Comparison of ENCODE assay signal across 8 cellular contexts in the genomic region with DNA sequence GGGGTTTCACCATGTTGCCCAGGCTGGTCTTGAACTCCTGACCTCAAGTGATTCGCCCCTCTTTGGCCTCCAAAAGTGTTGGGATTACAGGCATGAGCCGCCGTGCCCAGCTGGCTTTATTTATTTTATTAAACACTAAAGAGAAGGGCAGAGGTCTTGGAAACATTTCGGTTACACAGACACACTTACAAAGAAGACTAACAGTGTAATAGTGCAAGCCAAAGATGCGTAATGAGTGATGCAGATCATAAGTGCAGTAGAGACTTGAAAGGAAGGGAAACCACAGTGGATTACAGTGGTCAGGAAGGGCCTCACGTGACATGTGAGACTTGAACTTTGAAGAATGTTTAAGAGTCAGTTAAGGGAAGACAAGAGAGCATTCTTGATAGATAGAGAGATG. TPM values are rescaled to one million over a fixed set of nuclear protein-coding genes. Genes with fewer than 3 reads are reported as not detected.
DNase-seq lines count a peak whose midpoint lies in the region; ATAC-seq and TF ChIP-seq lines count a peak whose summit lies in the region.

No MANE protein-coding gene starts in this region.

- H4K20me1 ChIP-seq in SK-N-SH (ENCODE audit: insufficient read depth) (no peaks in the 10 kb centered on the region), Karpas-422 (ENCODE audit: insufficient read depth, low read depth, low read length) (no peaks in the 10 kb centered on the region)

- peaks cover 2% of the 10 kb centered on the region for H3F3A ChIP-seq in SK-N-SH (replicated peaks; ENCODE audit: insufficient read depth)

- no peak overlapping the region for H3K4me3 ChIP-seq in SK-N-SH (ENCODE audit: low read depth in 2 of 2, low read length in 1 of 2)
- H3K4me3 ChIP-seq in testis = no peak overlapping the region
- no peak overlapping the region for H3K4me3 ChIP-seq in Karpas-422 (ENCODE audit: low read length)

- intact Hi-C loops in testis (cut with DNase I; ENCODE audit: low total_unique reads) = no loop called here

- H3K4me3 Mint-ChIP-seq in IgD-negative memory B cell = peak overlapping the region in 3 of 4 donors; percentile 4 to 58 (median 25)

- no peak for TF ChIP-seq EP300 in SK-N-SH (IDR thresholded peaks at IDR 0.05; ENCODE audit: borderline replicate concordance in 1 of 2, low read depth in 1 of 2, low read length in 1 of 2)

- H3K9ac ChIP-seq in SK-N-SH = no peak overlapping the region
- H3K9ac ChIP-seq in Karpas-422 (ENCODE audit: low read length) = no peak overlapping the region

- H3K27ac ChIP-seq in SK-N-SH (ENCODE audit: low read depth in 2 of 2, low read length in 1 of 2) (0 out of 4 replicates have a peak overlapping the region, but pooled peaks of 1 of the 2 experiments have one; percentile 26), testis (no peak overlapping the region), Karpas-422 (ENCODE audit: low read length) (no peak overlapping the region)

- TF ChIP-seq CTCF in SK-N-SH (IDR thresholded peaks at IDR 0.05) (no peak), testis (IDR thresholded peaks at IDR 0.05) (no peak)

- H3K27ac Mint-ChIP-seq in IgD-negative memory B cell = peak overlapping the region; percentile 0 to 57 (median 43)

- H3K4me2 ChIP-seq in SK-N-SH (no peak overlapping the region), Karpas-422 (ENCODE audit: low read depth, low read length, poor library complexity, severe bottlenecking) (no peak overlapping the region)

- 82% methylated on average over 6 of the region's 6 CpGs for WGBS in SK-N-SH (ENCODE audit: low lambda C conversion rate)
- WGBS in testis, 2 donors = 82 to 83% methylated on average over 6 of the region's 6 CpGs

- H3K36me3 ChIP-seq in SK-N-SH (replicated peaks in 1 of 2; ENCODE audit: control insufficient read depth in 1 of 2, insufficient read depth in 2 of 2, low read length in 1 of 2) (no peaks in the 10 kb centered on the region), testis (ENCODE audit: low read depth, missing control alignments) (no peaks in the 10 kb centered on the region), Karpas-422 (ENCODE audit: insufficient read depth, low read length) (no peaks in the 10 kb centered on the region)

- POLR2A ChIA-PET in SK-N-SH (lab: Yijun Ruan, JAX) = no interaction called here

- TF ChIP-seq RAD21 in SK-N-SH (IDR thresholded peaks at IDR 0.05; ENCODE audit: low read length) = no peak

- H2AFZ ChIP-seq in SK-N-SH (ENCODE audit: low read depth) (no peak overlapping the region), Karpas-422 (ENCODE audit: low read length) (no peak overlapping the region)

- ATAC-seq in SK-N-SH treated with all-trans-retinoic acid at 6 μM for 48 hours = no peak

- CTCF ChIA-PET in SK-N-SH (lab: Yijun Ruan, JAX) = no interaction called here

- H3K36me3 Mint-ChIP-seq in IgD-negative memory B cell = no peaks in the 10 kb centered on the region

- peaks cover 4 to 5% (median 5%) of the 10 kb centered on the region in 3 donors for H3K4me1 Mint-ChIP-seq in IgD-negative memory B cell

- no peaks in the 10 kb centered on the region for H3K9me2 ChIP-seq in SK-N-SH
- no peaks in the 10 kb centered on the region for H3K9me2 ChIP-seq in Karpas-422 (replicated peaks; ENCODE audit: insufficient read depth, low read length)

- H3K9me3 Mint-ChIP-seq in IgD-negative memory B cell = peaks cover 0 to 2% (median 0%) of the 10 kb centered on the region in 3 donors

- DNase-seq in SK-N-SH = no peak
- peak; percentile 75 for DNase-seq in activated CD8-positive, alpha-beta memory T cell treated with anti-CD3 and anti-CD28 coated beads for 24 hours
- DNase-seq in glomerular visceral epithelial cell (ENCODE audit: extremely low spot score) = peak; percentile 81
- DNase-seq in testis = peak; percentile 21
- DNase-seq in Karpas-422 = no peak
- no peak for DNase-seq in GOT3 (lab: John Stamatoyannopoulos, UW)

- H3K27me3 ChIP-seq in SK-N-SH (ENCODE audit: insufficient read depth) (no peaks in the 10 kb centered on the region), testis (no peaks in the 10 kb centered on the region), Karpas-422 (ENCODE audit: low read length) (no peaks in the 10 kb centered on the region)

- H3K79me2 ChIP-seq in SK-N-SH (ENCODE audit: insufficient read depth) (no peaks in the 10 kb centered on the region), Karpas-422 (ENCODE audit: low read length) (no peaks in the 10 kb centered on the region)

- no peak for TF ChIP-seq POLR2A in testis (IDR thresholded peaks at IDR 0.05)

- no peaks in the 10 kb centered on the region for H3K27me3 Mint-ChIP-seq in IgD-negative memory B cell

- H3K9me3 ChIP-seq in SK-N-SH (no peaks in the 10 kb centered on the region), testis (no peaks in the 10 kb centered on the region), Karpas-422 (ENCODE audit: low read length) (no peaks in the 10 kb centered on the region)

- H3K4me1 ChIP-seq in SK-N-SH (ENCODE audit: control insufficient read depth in 1 of 2, insufficient read depth in 2 of 2, low read depth in 1 of 2, low read length in 1 of 2) (peaks cover 0 to 4% of the 10 kb centered on the region in 2 experiments; a peak in 2 of 4 replicates), testis (no peaks in the 10 kb centered on the region), Karpas-422 (ENCODE audit: low read length) (no peaks in the 10 kb centered on the region)

TF ChIP-seq in SK-N-SH, 30 proteins besides CTCF, POLR2A, EP300 and RAD21:
- TF ChIP-seq CHD2 (IDR thresholded peaks at IDR 0.05; ENCODE audit: low read length, partially characterized antibody) = no peak
- no peak for TF ChIP-seq RCOR1 (IDR thresholded peaks at IDR 0.05; ENCODE audit: low read length)
- TF ChIP-seq, protein P1, sequence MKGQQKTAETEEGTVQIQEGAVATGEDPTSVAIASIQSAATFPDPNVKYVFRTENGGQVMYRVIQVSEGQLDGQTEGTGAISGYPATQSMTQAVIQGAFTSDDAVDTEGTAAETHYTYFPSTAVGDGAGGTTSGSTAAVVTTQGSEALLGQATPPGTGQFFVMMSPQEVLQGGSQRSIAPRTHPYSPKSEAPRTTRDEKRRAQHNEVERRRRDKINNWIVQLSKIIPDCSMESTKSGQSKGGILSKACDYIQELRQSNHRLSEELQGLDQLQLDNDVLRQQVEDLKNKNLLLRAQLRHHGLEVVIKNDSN (IDR thresholded peaks at IDR 0.05; ENCODE audit: borderline replicate concordance, low read depth) = peak; percentile 55; the same call in 1 of the 2 replicates
- no peak for TF ChIP-seq RFX5 (IDR thresholded peaks at IDR 0.05; ENCODE audit: low read length)

TF ChIP-seq in SK-N-SH treated with all-trans-retinoic acid at 6 μM for 48 hours, 23 proteins besides CTCF, POLR2A, EP300 and RAD21 (continues in another document):
- no peak for TF ChIP-seq SNAI2 (CRISPR knock-in tag; IDR thresholded peaks at IDR 0.05)
- TF ChIP-seq, protein P2, sequence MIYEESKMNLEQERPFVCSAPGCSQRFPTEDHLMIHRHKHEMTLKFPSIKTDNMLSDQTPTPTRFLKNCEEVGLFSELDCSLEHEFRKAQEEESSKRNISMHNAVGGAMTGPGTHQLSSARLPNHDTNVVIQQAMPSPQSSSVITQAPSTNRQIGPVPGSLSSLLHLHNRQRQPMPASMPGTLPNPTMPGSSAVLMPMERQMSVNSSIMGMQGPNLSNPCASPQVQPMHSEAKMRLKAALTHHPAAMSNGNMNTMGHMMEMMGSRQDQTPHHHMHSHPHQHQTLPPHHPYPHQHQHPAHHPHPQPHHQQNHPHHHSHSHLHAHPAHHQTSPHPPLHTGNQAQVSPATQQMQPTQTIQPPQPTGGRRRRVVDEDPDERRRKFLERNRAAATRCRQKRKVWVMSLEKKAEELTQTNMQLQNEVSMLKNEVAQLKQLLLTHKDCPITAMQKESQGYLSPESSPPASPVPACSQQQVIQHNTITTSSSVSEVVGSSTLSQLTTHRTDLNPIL (CRISPR knock-in tag; IDR thresholded peaks at IDR 0.05; ENCODE audit: low read depth) = no peak
- TF ChIP-seq ZFP30 (CRISPR knock-in tag; IDR thresholded peaks at IDR 0.05) = no peak
- TF ChIP-seq ARNTL (CRISPR knock-in tag; IDR thresholded peaks at IDR 0.05; ENCODE audit: borderline replicate concordance, low read depth) = no peak
- TF ChIP-seq TOX (CRISPR knock-in tag; IDR thresholded peaks at IDR 0.05; ENCODE audit: borderline replicate concordance) = no peak
- no peak for TF ChIP-seq ESRRG (CRISPR knock-in tag; IDR thresholded peaks at IDR 0.05)
- TF ChIP-seq CSDC2 (CRISPR knock-in tag; IDR thresholded peaks at IDR 0.05) = no peak
- TF ChIP-seq ZNF565 (CRISPR knock-in tag; conservative IDR thresholded peaks at IDR 0.05; ENCODE audit: low read depth) = no peak
- TF ChIP-seq ZNF8 (CRISPR knock-in tag; IDR thresholded peaks at IDR 0.05) = no peak
- TF ChIP-seq ZFP3 (CRISPR knock-in tag; IDR thresholded peaks at IDR 0.05) = no peak
- no peak for TF ChIP-seq RARB (CRISPR knock-in tag; IDR thresholded peaks at IDR 0.05)
- TF ChIP-seq, protein P3, sequence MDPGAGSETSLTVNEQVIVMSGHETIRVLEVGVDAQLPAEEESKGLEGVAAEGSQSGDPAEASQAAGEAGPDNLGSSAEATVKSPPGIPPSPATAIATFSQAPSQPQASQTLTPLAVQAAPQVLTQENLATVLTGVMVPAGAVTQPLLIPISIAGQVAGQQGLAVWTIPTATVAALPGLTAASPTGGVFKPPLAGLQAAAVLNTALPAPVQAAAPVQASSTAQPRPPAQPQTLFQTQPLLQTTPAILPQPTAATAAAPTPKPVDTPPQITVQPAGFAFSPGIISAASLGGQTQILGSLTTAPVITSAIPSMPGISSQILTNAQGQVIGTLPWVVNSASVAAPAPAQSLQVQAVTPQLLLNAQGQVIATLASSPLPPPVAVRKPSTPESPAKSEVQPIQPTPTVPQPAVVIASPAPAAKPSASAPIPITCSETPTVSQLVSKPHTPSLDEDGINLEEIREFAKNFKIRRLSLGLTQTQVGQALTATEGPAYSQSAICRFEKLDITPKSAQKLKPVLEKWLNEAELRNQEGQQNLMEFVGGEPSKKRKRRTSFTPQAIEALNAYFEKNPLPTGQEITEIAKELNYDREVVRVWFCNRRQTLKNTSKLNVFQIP (CRISPR knock-in tag; IDR thresholded peaks at IDR 0.05; ENCODE audit: borderline replicate concordance, low read depth) = no peak
- no peak for TF ChIP-seq OSR1 (CRISPR knock-in tag; IDR thresholded peaks at IDR 0.05)

RNA-seq across cellular contexts. Expression of a gene that starts 33.9 kb away (rescaled TPM):
- 11.7 and 12.4 TPM in 2 replicates for polyA plus RNA-seq in SK-N-SH (2012; rRNA removed)
- 14.0 and 16.6 TPM in 2 replicates for polyA plus RNA-seq in SK-N-SH (2012; cell fraction: cytosol; rRNA removed)
- polyA plus RNA-seq in SK-N-SH (2012; cell fraction: nucleus; rRNA removed) = 12.6 and 24.0 TPM in 2 replicates
- polyA plus RNA-seq in IgD-negative memory B cell = 30.0 TPM
- 10 to 100 TPM; 91.5 to 100.0 TPM for total RNA-seq in testis
- 40.7 TPM for polyA plus RNA-seq in testis (ENCODE audit: insufficient read depth, low read depth, low replicate concordance)
- 35.6 and 71.2 TPM in 2 replicates for total RNA-seq in Karpas-422 (2014; rRNA removed; shearing (Covaris generic); ENCODE audit: low replicate concordance)

RNA-seq across cellular contexts. Expression of a gene that starts 55.3 kb away (rescaled TPM):
- polyA plus RNA-seq in SK-N-SH (2012; rRNA removed) (0.87 and 1.1 TPM in 2 replicates), IgD-negative memory B cell (0.13 TPM), testis (ENCODE audit: insufficient read depth, low read depth, low replicate concordance) (8.4 TPM)
- 1.1 and 1.5 TPM in 2 replicates for polyA plus RNA-seq in SK-N-SH (2012; cell fraction: cytosol; rRNA removed)
- polyA plus RNA-seq in SK-N-SH (2012; cell fraction: nucleus; rRNA removed) = 1.9 and 3.1 TPM in 2 replicates
- 10 to 100 TPM; 14.4 to 36.9 TPM for total RNA-seq in testis
- not detected in 2 replicates for total RNA-seq in Karpas-422 (2014; rRNA removed; shearing (Covaris generic); ENCODE audit: low replicate concordance)

Comparison
In these comparisons a context has a peak if more than half of its experiments do, and no peak if none do; other contexts are left out.
1. DNase-seq: peak in activated CD8-positive, alpha-beta memory T cell treated with anti-CD3 and anti-CD28 coated beads for 24 hours (single experiment), glomerular visceral epithelial cell (single experiment) and testis (single experiment); none in SK-N-SH (single experiment), Karpas-422 (single experiment) and GOT3 (single experiment).